ENCODE assay signal across 16 cellular contexts in genomic region chr2:187959821-187960220, GRCh38.
A peak's percentile ranks its signal among the peaks of the same experiment; 100 is the strongest.
DNase-seq lines count a peak whose midpoint lies in the region; ATAC-seq, FAIRE-seq and TF ChIP-seq lines count a peak whose summit lies in the region.
"Had no signal": no experiment of that assay in that cellular context is flagged by ENCODE, and none has a peak within 500 bp of the region (broad histone marks: within the 10 kb centered on the region; RNA-seq: fewer than 3 reads in every experiment).

No MANE protein-coding gene starts in this region.

- no peak for FAIRE-seq in bronchial epithelial cell (lab: Jason Lieb, UNC)

- H3K27me3 ChIP-seq in MM.1S (replicated peaks; ENCODE audit: insufficient read depth, low read length): no peaks in the 10 kb centered on the region
- H3K27me3 ChIP-seq in bronchial epithelial cell (ENCODE audit: control insufficient read depth, insufficient read depth, low read length): no peaks in the 10 kb centered on the region
- H3K27me3 ChIP-seq in body of pancreas: no peaks in the 10 kb centered on the region
- H3K27me3 ChIP-seq in uterus: no peaks in the 10 kb centered on the region
- H3K27me3 ChIP-seq: thyroid gland had no signal

- H3K4me2 ChIP-seq in MM.1S (ENCODE audit: low read depth, low read length): no peak overlapping the region
- H3K4me2 ChIP-seq: KMS-11 had no signal

- intact Hi-C loops in body of pancreas (cut with DNase I) (no loop called here), uterus (cut with DNase I; ENCODE audit: low total_unique reads) (no loop called here)

- ATAC-seq in body of pancreas: no peak
- ATAC-seq: effector memory CD8-positive, alpha-beta T cell; natural killer cell treated with Interleukin-12 subunit alpha and Interleukin-12 subunit beta and Interleukin-15 and Interleukin-18, amount 100 ng/mL, for 72 hours had no signal

- H3K9ac ChIP-seq in MM.1S (ENCODE audit: low read length): no peak overlapping the region
- H3K9ac ChIP-seq: KMS-11 had no signal

- H3K36me3 ChIP-seq in MM.1S (replicated peaks; ENCODE audit: insufficient read depth, low read length): no peaks in the 10 kb centered on the region
- no peaks in the 10 kb centered on the region for H3K36me3 ChIP-seq in bronchial epithelial cell (ENCODE audit: control insufficient read depth, insufficient read depth, low read length)
- H3K36me3 ChIP-seq in body of pancreas (replicated peaks in 1 of 2; ENCODE audit: insufficient read depth in 1 of 2, low read depth in 2 of 2): no peaks in the 10 kb centered on the region
- no peaks in the 10 kb centered on the region for H3K36me3 ChIP-seq in uterus
- H3K36me3 ChIP-seq: thyroid gland had no signal

- peak; percentile 35 for DNase-seq in EH (ENCODE audit: low read depth)
- peak; percentile 26 for DNase-seq in MM.1S
- peak; percentile 63 for DNase-seq in bronchial epithelial cell (ENCODE audit: low read depth)
- DNase-seq in kidney glomerular epithelial cell (lab: John Stamatoyannopoulos, UW): peak; percentile 48
- DNase-seq in body of pancreas: no peak
- DNase-seq in uterus: no peak
- no peak for DNase-seq in amygdala (lab: John Stamatoyannopoulos, UW)
- no peak for DNase-seq in NCI-H2107 treated with DMSO at 0.1 percent for 48 hours (lab: John Stamatoyannopoulos, UW; ENCODE audit: unreplicated experiment)
- DNase-seq: activated naive CD4-positive, alpha-beta T cell treated with Interleukin-2 at 50 U/mL for 16 hours; effector memory CD8-positive, alpha-beta T cell; hypothalamus; NCI-H2107; stimulated activated CD4-positive, alpha-beta T cell treated with anti-CD3 and anti-CD28 coated beads, Interleukin-1b, Interleukin-23, amount 100 ng/mL, for 48 hours; thyroid gland had no signal

- 0 out of 2 replicates have a peak, but pooled peaks cover 7% of the 10 kb centered on the region for H3F3A ChIP-seq in MM.1S (ENCODE audit: insufficient read depth, low read length)

- no peaks in the 10 kb centered on the region for H3K9me3 ChIP-seq in MM.1S (replicated peaks; ENCODE audit: insufficient read depth, low read length)
- H3K9me3 ChIP-seq in body of pancreas: peaks cover 0 to 2% (median 0%) of the 10 kb centered on the region in 3 donors
- H3K9me3 ChIP-seq in uterus: no peaks in the 10 kb centered on the region
- H3K9me3 ChIP-seq: thyroid gland had no signal

- no peaks in the 10 kb centered on the region for H3K9me2 ChIP-seq in MM.1S (replicated peaks; ENCODE audit: insufficient read depth, low read length)

- no peak for TF ChIP-seq CTCF in MM.1S (IDR thresholded peaks at IDR 0.05; ENCODE audit: low read length)
- TF ChIP-seq CTCF in bronchial epithelial cell (IDR thresholded peaks at IDR 0.05; ENCODE audit: insufficient read depth, low read length, severe bottlenecking): no peak
- no peak for TF ChIP-seq CTCF in body of pancreas (IDR thresholded peaks at IDR 0.05)
- no peak for TF ChIP-seq CTCF in uterus (IDR thresholded peaks at IDR 0.05)

- H3K4me3 ChIP-seq in MM.1S (ENCODE audit: low read length): no peak overlapping the region
- H3K4me3 ChIP-seq in bronchial epithelial cell (ENCODE audit: low read depth, low read length): no peak overlapping the region
- H3K4me3 ChIP-seq in body of pancreas: no peak overlapping the region
- H3K4me3 ChIP-seq in uterus: no peak overlapping the region
- H3K4me3 ChIP-seq: thyroid gland had no signal

- no peaks in the 10 kb centered on the region for H3K79me2 ChIP-seq in MM.1S (ENCODE audit: low read length)

- H3K4me1 ChIP-seq in MM.1S (ENCODE audit: low read length) (peaks cover 10% of the 10 kb centered on the region), body of pancreas (no peaks in the 10 kb centered on the region), uterus (no peaks in the 10 kb centered on the region)
- H3K4me1 ChIP-seq: thyroid gland had no signal

- TF ChIP-seq POLR2A in body of pancreas (IDR thresholded peaks at IDR 0.05) (no peak), uterus (IDR thresholded peaks at IDR 0.05) (no peak)

- no peaks in the 10 kb centered on the region for H4K20me1 ChIP-seq in MM.1S (ENCODE audit: insufficient read depth, low read length)

- H3K27ac ChIP-seq in MM.1S (ENCODE audit: low read length): no peak overlapping the region
- H3K27ac ChIP-seq in body of pancreas: no peak overlapping the region
- no peak overlapping the region for H3K27ac ChIP-seq in uterus
- H3K27ac ChIP-seq: KMS-11, thyroid gland had no signal

- no peak overlapping the region for H2AFZ ChIP-seq in MM.1S (ENCODE audit: low read length)

Comparison
In these comparisons a context has a peak if more than half of its experiments do, and no peak if none do; other contexts are left out.
1. DNase-seq: peak in EH (single experiment), MM.1S (single experiment), bronchial epithelial cell (single experiment) and kidney glomerular epithelial cell (single experiment); none in body of pancreas (0 of 4), uterus (0 of 2), amygdala (0 of 56) and NCI-H2107 treated with DMSO at 0.1 percent for 48 hours (single experiment).